Comparison of ENCODE assay signal across 1 cellular context in genomic region chr17:49788443-49789277, GRCh38.
TF ChIP-seq lines count a peak whose summit lies in the region.

KAT7 (plus strand) TSS chr17:49788681; CDS start chr17:49788835, 154 bp downstream.

TF ChIP-seq in K562, 482 proteins besides CTCF, POLR2A, EP300 and RAD21 (continued from another document and continues in another):
- peak; percentile 94 for TF ChIP-seq CEBPZ (IDR thresholded peaks at IDR 0.05; ENCODE audit: borderline replicate concordance, low read depth, low read length)
- TF ChIP-seq ZNF445 (CRISPR knock-in tag; IDR thresholded peaks at IDR 0.05; ENCODE audit: low read depth) = no peak
- TF ChIP-seq TEAD2 (tag; IDR thresholded peaks at IDR 0.05) = no peak
- TF ChIP-seq MXI1 (IDR thresholded peaks at IDR 0.05; ENCODE audit: low read depth, low read length) = no peak; the same call in 1 of the 2 replicates
- TF ChIP-seq TCF7 (IDR thresholded peaks at IDR 0.05; ENCODE audit: borderline replicate concordance) = no peak
- peak; percentile 95 for TF ChIP-seq POLR2G (IDR thresholded peaks at IDR 0.05; ENCODE audit: low read depth, low read length)
- TF ChIP-seq E2F8 (IDR thresholded peaks at IDR 0.05; ENCODE audit: low read depth, partially characterized antibody) = peak; percentile 75
- TF ChIP-seq NBN (IDR thresholded peaks at IDR 0.05; ENCODE audit: low read depth) = peak; percentile 85
- peak; percentile 66 for TF ChIP-seq ZNF384 (IDR thresholded peaks at IDR 0.05; ENCODE audit: low read depth, low read length)
- TF ChIP-seq CHAMP1 (IDR thresholded peaks at IDR 0.05) = peak; percentile 71; the same call in 1 of the 2 replicates
- TF ChIP-seq FOXA3 (CRISPR knock-in tag; conservative IDR thresholded peaks at IDR 0.05 in 1 of 2, IDR thresholded peaks at IDR 0.05 in 1 of 2) = peak in 1 of 2 experiments; percentile 76; a peak in 1 of 4 replicates
- peak; percentile 95; the same call in 1 of the 2 replicates for TF ChIP-seq ZHX1 (conservative IDR thresholded peaks at IDR 0.05; ENCODE audit: low read length)
- peak; percentile 98 for TF ChIP-seq CC2D1A (IDR thresholded peaks at IDR 0.05)
- TF ChIP-seq ELF2 (CRISPR knock-in tag; IDR thresholded peaks at IDR 0.05) = peak; percentile 84
- TF ChIP-seq FOXK1 (CRISPR knock-in tag; IDR thresholded peaks at IDR 0.05; ENCODE audit: borderline replicate concordance) = 0 out of 2 replicates have a peak, but pooled peaks have one; percentile 75
- TF ChIP-seq PML (IDR thresholded peaks at IDR 0.05; ENCODE audit: low read length) = peak; percentile 94
- no peak for TF ChIP-seq ZSCAN29 (IDR thresholded peaks at IDR 0.05)
- TF ChIP-seq SIN3A (IDR thresholded peaks at IDR 0.05; ENCODE audit: borderline replicate concordance in 2 of 2, control insufficient read depth in 1 of 2, low read depth in 2 of 2, low read length in 2 of 2) = peak; percentile 57 to 84; a peak in 3 of 4 replicates
- TF ChIP-seq MCM2 (IDR thresholded peaks at IDR 0.05; ENCODE audit: low read depth) = no peak
- TF ChIP-seq CBFB (CRISPR knock-in tag; IDR thresholded peaks at IDR 0.05) = peak; percentile 77; the same call in 1 of the 2 replicates
- TF ChIP-seq GABPB2 (CRISPR knock-in tag; conservative IDR thresholded peaks at IDR 0.05) = no peak
- TF ChIP-seq MEIS2 (IDR thresholded peaks at IDR 0.05; ENCODE audit: partially characterized antibody) = peak; percentile 81
- peak; percentile 75 for TF ChIP-seq L3MBTL2 (IDR thresholded peaks at IDR 0.05)
- TF ChIP-seq ZBED1 (IDR thresholded peaks at IDR 0.05) = no peak; the same call in 1 of the 2 replicates
- TF ChIP-seq ZNF232 (CRISPR knock-in tag; IDR thresholded peaks at IDR 0.05) = 0 out of 2 replicates have a peak, but pooled peaks have one; percentile 32
- TF ChIP-seq ZBTB9 (CRISPR knock-in tag; IDR thresholded peaks at IDR 0.05) = peak; percentile 82
- TF ChIP-seq NR2F6 (CRISPR knock-in tag; IDR thresholded peaks at IDR 0.05) = peak; percentile 93
- 0 out of 2 replicates have a peak, but pooled peaks have one; percentile 42 for TF ChIP-seq E2F1 (CRISPR knock-in tag; IDR thresholded peaks at IDR 0.05)
- TF ChIP-seq CREB3 (tag; conservative IDR thresholded peaks at IDR 0.05; ENCODE audit: low read depth) = no peak; the same call in 1 of the 2 replicates
- TF ChIP-seq STAG1 (CRISPR knock-in tag; IDR thresholded peaks at IDR 0.05; ENCODE audit: borderline replicate concordance) = no peak
- TF ChIP-seq SIX5 (IDR thresholded peaks at IDR 0.05; ENCODE audit: borderline replicate concordance in 1 of 2, insufficient read depth in 1 of 2, low read depth in 1 of 2, low read length in 2 of 2) = peak; percentile 86
- no peak for TF ChIP-seq SRSF7 (optimal IDR thresholded peaks at IDR 0.05; ENCODE audit: low read depth, low read length)
- TF ChIP-seq DNMT1 (IDR thresholded peaks at IDR 0.05) = no peak
- peak; percentile 96 for TF ChIP-seq USF1 (CRISPR knock-in tag; IDR thresholded peaks at IDR 0.05)
- peak; percentile 66 for TF ChIP-seq PRPF4 (IDR thresholded peaks at IDR 0.05; ENCODE audit: insufficient read depth, low read depth, low read length, poor library complexity, severe bottlenecking)
- TF ChIP-seq NR0B1 (IDR thresholded peaks at IDR 0.05; ENCODE audit: partially characterized antibody) = no peak
- TF ChIP-seq ZNF133 (CRISPR knock-in tag; IDR thresholded peaks at IDR 0.05) = no peak
- no peak for TF ChIP-seq STAT5B (CRISPR knock-in tag; IDR thresholded peaks at IDR 0.05)
- peak; percentile 61 for TF ChIP-seq KDM5B (IDR thresholded peaks at IDR 0.05; ENCODE audit: insufficient replicate concordance, low read depth, low read length)
- TF ChIP-seq ZNF583 (CRISPR knock-in tag; IDR thresholded peaks at IDR 0.05) = 0 out of 2 replicates have a peak, but pooled peaks have one; percentile 40
- peak; percentile 95 for TF ChIP-seq GABPB1 (CRISPR knock-in tag; IDR thresholded peaks at IDR 0.05)
- peak; percentile 96 for TF ChIP-seq ELF1 (tag; IDR thresholded peaks at IDR 0.05)
- TF ChIP-seq RAD51 (IDR thresholded peaks at IDR 0.05; ENCODE audit: borderline replicate concordance, low read depth) = peak; percentile 92
- TF ChIP-seq EGR1 (conservative IDR thresholded peaks at IDR 0.05) = peak; percentile 100
- peak; percentile 98 for TF ChIP-seq SUPT5H (IDR thresholded peaks at IDR 0.05)
- TF ChIP-seq ZNF444 (CRISPR knock-in tag; IDR thresholded peaks at IDR 0.05) = no peak
- TF ChIP-seq RBM34 (IDR thresholded peaks at IDR 0.05; ENCODE audit: borderline replicate concordance, insufficient read depth, low read length) = no peak
